Comparison of ENCODE assay signal across 2 cellular contexts in genomic region chr18:47531759-47532158, GRCh38.
TF ChIP-seq lines count a peak whose summit lies in the region.

No MANE protein-coding gene starts in this region.

TF ChIP-seq in GM23338, 12 proteins besides CTCF, POLR2A, EP300 and RAD21:
- TF ChIP-seq POLR2AphosphoS5 (IDR thresholded peaks at IDR 0.05; ENCODE audit: low read depth), result no peak

TF ChIP-seq in H1, 55 proteins besides CTCF, POLR2A, EP300 and RAD21 (continued from another document):
- 0 out of 2 replicates have a peak, but pooled peaks have one; percentile 28 for TF ChIP-seq YY1 (IDR thresholded peaks at IDR 0.05; ENCODE audit: low read depth, low read length)
